7 cellular contexts compared by ENCODE assay signal in genomic region chr3:131380830-131381444, GRCh38. TPM values are rescaled to one million over a fixed set of nuclear protein-coding genes. Genes with fewer than 3 reads are reported as not detected.
DNase-seq lines count a peak whose midpoint lies in the region; ATAC-seq and TF ChIP-seq lines count a peak whose summit lies in the region.
"Not testable (repeated sequence)": the region's sequence is repeated elsewhere in the genome, so short reads cannot be mapped to it uniquely, and the experiment has no call there.

No MANE protein-coding gene starts in this region.

- H3K9me3 ChIP-seq in endodermal cell (ENCODE audit: control insufficient read depth, low read length); psoas muscle: not testable (repeated sequence)

- not testable (repeated sequence) for H3K27me3 Mint-ChIP-seq in activated T-helper 17 cell treated with anti-CD3 and anti-CD28 coated beads, Interleukin-2, amount 50 U/mL, for 72 hours; endodermal cell (ENCODE audit: insufficient read depth)

- TF ChIP-seq CTCF in endodermal cell (conservative IDR thresholded peaks at IDR 0.05); psoas muscle (IDR thresholded peaks at IDR 0.05): not testable (repeated sequence)

- peak; percentile 35 for DNase-seq in NCI-H146 treated with DMSO at 0.1 percent for 48 hours (lab: John Stamatoyannopoulos, UW; ENCODE audit: unreplicated experiment)
- not testable (repeated sequence) for DNase-seq in endodermal cell; left lobe of liver (ENCODE audit: low spot score)
- DNase-seq in psoas muscle, result peak; percentile 18 to 51

- H3K4me1 Mint-ChIP-seq in activated T-helper 17 cell treated with anti-CD3 and anti-CD28 coated beads, Interleukin-2, amount 50 U/mL, for 72 hours, result peaks cover 19% of the 10 kb centered on the region
- peaks cover 27% of the 10 kb centered on the region for H3K4me1 Mint-ChIP-seq in endodermal cell

- not testable (repeated sequence) for H3K27ac ChIP-seq in endodermal cell (ENCODE audit: low read depth, low read length)
- H3K27ac ChIP-seq in psoas muscle, result peak overlapping the region; percentile 86

- peak overlapping the region; percentile 96 for H3K27ac Mint-ChIP-seq in activated T-helper 17 cell treated with anti-CD3 and anti-CD28 coated beads, Interleukin-2, amount 50 U/mL, for 72 hours
- peak overlapping the region; percentile 96 for H3K27ac Mint-ChIP-seq in endodermal cell

- H3K4me3 ChIP-seq in endodermal cell (ENCODE audit: low read length), result peak overlapping the region; percentile 94
- peak overlapping the region; percentile 87 for H3K4me3 ChIP-seq in psoas muscle

- peaks cover 11% of the 10 kb centered on the region for H3K36me3 ChIP-seq in endodermal cell (ENCODE audit: control insufficient read depth, insufficient read depth, low read length)
- peaks cover 4 to 30% of the 10 kb centered on the region in 2 donors for H3K36me3 ChIP-seq in psoas muscle (ENCODE audit: insufficient read depth in 1 of 2, low read depth in 1 of 2)

- H3K36me3 Mint-ChIP-seq in activated T-helper 17 cell treated with anti-CD3 and anti-CD28 coated beads, Interleukin-2, amount 50 U/mL, for 72 hours (ENCODE audit: low read depth), result not testable (repeated sequence)
- H3K36me3 Mint-ChIP-seq in endodermal cell (ENCODE audit: low read depth), result peaks cover 23% of the 10 kb centered on the region

- H3K9ac ChIP-seq in endodermal cell (ENCODE audit: extremely low read depth, low read length, poor library complexity, severe bottlenecking), result peak overlapping the region; percentile 50

- not testable (repeated sequence) for H3K4me1 ChIP-seq in endodermal cell (ENCODE audit: control insufficient read depth, insufficient read depth, low read length)
- peaks cover 11% of the 10 kb centered on the region for H3K4me1 ChIP-seq in psoas muscle

- peak overlapping the region; percentile 96 for H3K4me3 Mint-ChIP-seq in activated T-helper 17 cell treated with anti-CD3 and anti-CD28 coated beads, Interleukin-2, amount 50 U/mL, for 72 hours
- peak overlapping the region; percentile 91 for H3K4me3 Mint-ChIP-seq in endodermal cell

- H3K9me3 Mint-ChIP-seq in activated T-helper 17 cell treated with anti-CD3 and anti-CD28 coated beads, Interleukin-2, amount 50 U/mL, for 72 hours; endodermal cell: not testable (repeated sequence)

- WGBS in endodermal cell (ENCODE audit: insufficient coverage in 1 of 2, insufficient read length in 1 of 2), 2 experiments, result 28% methylated on average over 13 to 16 of the region's 16 CpGs
- WGBS in psoas muscle, 3 donors, result 12 to 14% (median 12%) methylated on average over 16 of the region's 16 CpGs

- H3K27me3 ChIP-seq in endodermal cell (ENCODE audit: control insufficient read depth, insufficient read depth, low read length, poor library complexity, severe bottlenecking); psoas muscle (ENCODE audit: insufficient read depth in 3 of 3, low read length in 2 of 3): not testable (repeated sequence)

- intact Hi-C loops in psoas muscle (cut with DNase I), result loop anchor here (10.0 kb wide), 2 partner anchors 114 to 346 kb away; no protein-coding TSS in a partner anchor

- ATAC-seq in GM18873 (IDR thresholded peaks at IDR 0.05; ENCODE audit: low FRiP score, unreplicated experiment) (peak; percentile 1), HG02884 (IDR thresholded peaks at IDR 0.05; ENCODE audit: unreplicated experiment) (peak; percentile 13), left lobe of liver (peak; percentile 4), psoas muscle (peak in 2 of 4 donors; percentile 7 to 23)
- not testable (repeated sequence) for ATAC-seq in activated T-helper 17 cell treated with anti-CD3 and anti-CD28 coated beads, Interleukin-2, amount 50 U/mL, for 72 hours (replicated peaks)

RNA-seq across cellular contexts. Expression of gene NUDT16, which starts 0.6 kb away (rescaled TPM):
- total RNA-seq in activated T-helper 17 cell treated with anti-CD3 and anti-CD28 coated beads, Interleukin-2, amount 50 U/mL, for 72 hours, result 1 to 10 TPM; 4.5 to 6.7 TPM
- 10 to 100 TPM; 15.2 to 21.1 TPM for total RNA-seq in endodermal cell
- 20.1 TPM for polyA plus RNA-seq in endodermal cell (2013, experiment 1 of 2)
- 16.6 TPM for polyA plus RNA-seq in endodermal cell (2013, experiment 2 of 2)
- total RNA-seq in left lobe of liver, result 32.9 TPM
- 10 to 100 TPM in 3 of 4 donors, 1 to 10 TPM in 1; 9.0 to 25.9 (median 11.4) TPM for total RNA-seq in psoas muscle
- 10 to 100 TPM in 1 of 3 donors, 1 to 10 TPM in 2; 5.2 to 10.9 (median 8.9) TPM for polyA plus RNA-seq in psoas muscle
